Comparison of ENCODE assay signal across 8 cellular contexts in genomic region chr2:177763532-177764265, GRCh38.
DNase-seq lines count a peak whose midpoint lies in the region; ATAC-seq and TF ChIP-seq lines count a peak whose summit lies in the region.

No MANE protein-coding gene starts in this region.

- H3K27ac ChIP-seq in iPS-18a (ENCODE audit: low read length): no peak overlapping the region

- ATAC-seq in HG02870 (IDR thresholded peaks at IDR 0.05; ENCODE audit: unreplicated experiment): peak; percentile 99

- peak; percentile 90 for TF ChIP-seq CTCF in astrocyte of the spinal cord (IDR thresholded peaks at IDR 0.05; ENCODE audit: low read depth, low read length)

- no peaks in the 10 kb centered on the region for H3K9me3 ChIP-seq in iPS-18a (ENCODE audit: control insufficient read depth, low read depth, low read length)

- no peak overlapping the region for H3K4me3 ChIP-seq in astrocyte of the spinal cord (ENCODE audit: low read depth, low read length)
- H3K4me3 ChIP-seq in iPS-18a (ENCODE audit: low read length): peak overlapping the region; percentile 48

- in situ Hi-C loops in astrocyte of the spinal cord (cut with HindIII; ENCODE audit: low sequenced_read_pairs): no loop called here

- DNase-seq in activated gamma-delta T cell treated with Interleukin-2 at 50 U/mL for 16 hours (peak; percentile 73), activated gamma-delta T cell (lab: John Stamatoyannopoulos, UW) (no peak), NCI-H1436 (lab: John Stamatoyannopoulos, UW) (peak; percentile 73), T1000 (lab: John Stamatoyannopoulos, UW) (peak; percentile 19), astrocyte of the spinal cord (ENCODE audit: low read depth, low spot score) (peak; percentile 65)
- DNase-seq in stimulated activated CD4-positive, alpha-beta T cell treated with anti-CD3 and anti-CD28 coated beads, Interleukin-12 subunit alpha, Interleukin-12 subunit beta, amount 100 ng/mL, for 4 hours: peak; percentile 71

- no peaks in the 10 kb centered on the region for H3K36me3 ChIP-seq in iPS-18a (ENCODE audit: control insufficient read depth, low read depth, low read length)

- H3K27me3 ChIP-seq in iPS-18a (ENCODE audit: control insufficient read depth, insufficient read depth, low read length): peaks cover 12% of the 10 kb centered on the region

- H3K9ac ChIP-seq in iPS-18a (ENCODE audit: low read length): no peak overlapping the region

- peaks cover 5% of the 10 kb centered on the region for H3K4me1 ChIP-seq in iPS-18a (ENCODE audit: control insufficient read depth, low read depth, low read length)
